In the genomic region with DNA sequence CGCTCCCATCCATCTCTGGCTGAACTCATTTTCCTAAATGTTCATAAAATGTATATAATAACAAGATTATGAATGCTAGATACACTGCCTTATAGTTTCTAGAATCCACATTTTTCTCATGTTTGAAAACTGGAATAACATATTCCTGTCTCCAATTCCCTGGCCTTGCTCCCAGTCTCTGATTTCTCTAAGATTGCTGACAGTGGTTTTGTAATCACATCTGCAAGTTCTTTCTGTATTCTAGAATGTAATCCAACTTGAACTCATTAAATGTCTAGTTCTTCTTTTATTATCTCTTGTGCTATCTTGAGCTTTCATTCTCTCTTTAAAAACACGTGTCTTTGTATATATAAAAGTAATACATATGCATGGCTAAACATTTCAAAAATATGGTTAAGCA, we compare ENCODE assay signal across 1 cellular context.
TF ChIP-seq lines count a peak whose summit lies in the region.

No MANE protein-coding gene starts in this region.

TF ChIP-seq in SK-N-SH treated with all-trans-retinoic acid at 6 μM for 48 hours, 23 proteins besides CTCF, POLR2A, EP300 and RAD21 (continued from another document):
- TF ChIP-seq, protein P1, sequence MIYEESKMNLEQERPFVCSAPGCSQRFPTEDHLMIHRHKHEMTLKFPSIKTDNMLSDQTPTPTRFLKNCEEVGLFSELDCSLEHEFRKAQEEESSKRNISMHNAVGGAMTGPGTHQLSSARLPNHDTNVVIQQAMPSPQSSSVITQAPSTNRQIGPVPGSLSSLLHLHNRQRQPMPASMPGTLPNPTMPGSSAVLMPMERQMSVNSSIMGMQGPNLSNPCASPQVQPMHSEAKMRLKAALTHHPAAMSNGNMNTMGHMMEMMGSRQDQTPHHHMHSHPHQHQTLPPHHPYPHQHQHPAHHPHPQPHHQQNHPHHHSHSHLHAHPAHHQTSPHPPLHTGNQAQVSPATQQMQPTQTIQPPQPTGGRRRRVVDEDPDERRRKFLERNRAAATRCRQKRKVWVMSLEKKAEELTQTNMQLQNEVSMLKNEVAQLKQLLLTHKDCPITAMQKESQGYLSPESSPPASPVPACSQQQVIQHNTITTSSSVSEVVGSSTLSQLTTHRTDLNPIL (CRISPR knock-in tag; IDR thresholded peaks at IDR 0.05; ENCODE audit: low read depth) = no peak
TF ChIP-seq in SK-N-SH treated with all-trans-retinoic acid at 6 μM for 48 hours: peak in this region for 0.
